Comparison of ENCODE assay signal across 8 cellular contexts in the genomic region with DNA sequence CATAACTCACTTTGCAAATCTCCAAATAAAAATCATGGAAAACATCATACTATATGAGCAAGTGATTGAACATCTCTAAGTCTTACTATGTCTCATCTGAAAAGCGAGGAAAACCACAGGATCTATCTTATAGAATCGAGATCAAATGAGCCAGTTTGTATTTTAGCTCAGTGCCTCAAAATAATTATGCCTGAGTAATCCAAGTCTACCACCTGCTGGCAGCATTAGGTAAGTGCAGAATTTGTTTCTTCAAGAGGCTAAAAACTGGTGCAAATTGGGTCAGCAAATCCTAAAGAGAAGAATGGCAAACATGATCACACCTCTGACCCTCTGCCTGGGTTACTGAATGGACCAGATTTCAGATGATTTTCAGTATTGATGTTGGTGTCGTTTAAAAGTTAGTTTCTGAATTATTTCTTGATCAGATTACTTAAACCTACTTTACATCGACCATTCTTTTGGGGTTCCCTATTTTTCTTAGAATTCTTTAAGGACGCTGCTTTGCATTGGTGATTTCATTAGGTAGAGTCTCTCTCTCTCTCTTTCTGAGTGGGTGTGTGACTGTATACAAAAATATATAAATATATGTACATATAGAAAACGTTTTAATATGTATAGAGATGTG. TPM values are rescaled to one million over a fixed set of nuclear protein-coding genes. Genes with fewer than 3 reads are reported as not detected.
DNase-seq lines count a peak whose midpoint lies in the region; ATAC-seq, FAIRE-seq and TF ChIP-seq lines count a peak whose summit lies in the region.

No MANE protein-coding gene starts in this region.

- WGBS in right lobe of liver (ENCODE audit: insufficient coverage, low coverage, low lambda C conversion rate, missing lambda C conversion rate), result 26% methylated on average over 6 of the region's 6 CpGs

- no peak for TF ChIP-seq POLR2A in right lobe of liver (IDR thresholded peaks at IDR 0.05)

- no peaks in the 10 kb centered on the region for H3K9me3 ChIP-seq in right lobe of liver

- peak; percentile 97 for FAIRE-seq in A204.1 (lab: Jason Lieb, UNC)

- ATAC-seq in right lobe of liver (peak; percentile 78 to 88 (median 86)), HG03039 (IDR thresholded peaks at IDR 0.05; ENCODE audit: unreplicated experiment) (no peak)

- TF ChIP-seq CTCF in choroid plexus epithelial cell (conservative IDR thresholded peaks at IDR 0.05; ENCODE audit: low read depth, low read length) (peak; percentile 88), right lobe of liver (IDR thresholded peaks at IDR 0.05) (peak; percentile 77 to 94 (median 84))

- H3K27me3 ChIP-seq in right lobe of liver, result no peaks in the 10 kb centered on the region

- no peak overlapping the region for H3K27ac ChIP-seq in right lobe of liver

- no peaks in the 10 kb centered on the region for H3K36me3 ChIP-seq in right lobe of liver

- no peaks in the 10 kb centered on the region for H3K4me1 ChIP-seq in right lobe of liver

- DNase-seq in GDM1 (lab: John Stamatoyannopoulos, UW) (peak; percentile 17), NCI-H1092 treated with DMSO at 0.1 percent for 48 hours (lab: John Stamatoyannopoulos, UW) (peak; percentile 73), SKM-1 (lab: John Stamatoyannopoulos, UW; ENCODE audit: unreplicated experiment) (peak; percentile 21), choroid plexus epithelial cell (ENCODE audit: low read depth) (peak; percentile 82), right lobe of liver (no peak), superior temporal gyrus (ENCODE audit: extremely low spot score) (peak; percentile 94)

- H3K4me3 ChIP-seq in choroid plexus epithelial cell (ENCODE audit: low read depth, low read length) (no peak overlapping the region), right lobe of liver (no peak overlapping the region)

- intact Hi-C loops in right lobe of liver (cut with DNase I), result loop anchor here (5.0 kb wide), 3 partner anchors 182 to 267 kb away; no protein-coding TSS in a partner anchor

RNA-seq across cellular contexts. Expression of a gene that starts 12.7 kb away (rescaled TPM):
- 1 to 10 TPM in 1 of 6 experiments, under 1 TPM in 5; 0.44 to 1.2 (median 0.62) TPM for total RNA-seq in right lobe of liver

Comparison
In these comparisons a context has a peak if more than half of its experiments do, and no peak if none do; other contexts are left out.
1. DNase-seq: peak in GDM1 (single experiment), NCI-H1092 treated with DMSO at 0.1 percent for 48 hours (single experiment), SKM-1 (single experiment), choroid plexus epithelial cell (single experiment) and superior temporal gyrus (single experiment); none in right lobe of liver (0 of 3).